Comparison of ENCODE assay signal across 26 cellular contexts in the genomic region with DNA sequence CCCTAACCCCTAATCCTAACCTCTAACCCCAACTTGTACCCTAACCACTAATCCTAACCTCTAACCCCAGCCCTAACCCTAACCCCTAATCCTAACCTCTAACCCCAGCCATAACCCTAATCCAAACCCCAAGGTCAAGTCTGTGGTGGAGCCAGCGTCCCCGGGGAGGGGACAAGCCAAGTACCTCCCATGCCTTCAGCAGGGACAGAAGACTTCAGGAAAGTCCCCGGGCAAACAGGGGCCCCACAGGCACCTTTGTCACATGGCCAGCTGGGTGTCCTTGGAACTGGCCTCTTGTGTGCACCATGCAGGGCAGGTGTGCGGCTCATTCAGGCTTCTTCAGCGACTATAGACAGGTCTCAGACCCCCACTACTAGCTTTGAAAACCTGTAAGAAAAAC.
"Had no signal": no experiment of that assay in that cellular context is flagged by ENCODE, and none has a peak within 500 bp of the region (broad histone marks: within the 10 kb centered on the region; RNA-seq: fewer than 3 reads in every experiment).

No MANE protein-coding gene starts in this region.

- H3K4me1 ChIP-seq: gastrocnemius medialis, heart left ventricle, left lung, right lobe of liver, tibial nerve, upper lobe of right lung, uterus had no signal

- H3K9me3 ChIP-seq: gastrocnemius medialis, heart left ventricle, left lung, ovary, right lobe of liver, thoracic aorta, tibial nerve, upper lobe of right lung, uterus had no signal

- H3K36me3 Mint-ChIP-seq: naive thymus-derived CD8-positive, alpha-beta T cell; stimulated activated effector memory CD8-positive, alpha-beta T cell treated with anti-CD3 and anti-CD28 coated beads, Interleukin-12 subunit alpha, Interleukin-12 subunit beta, amount 100 ng/mL, for 72 hours had no signal

- H3K27me3 ChIP-seq: ovary, right lobe of liver, uterus had no signal

- H3K27ac Mint-ChIP-seq: naive thymus-derived CD8-positive, alpha-beta T cell; nephron progenitor cell; stimulated activated effector memory CD8-positive, alpha-beta T cell treated with anti-CD3 and anti-CD28 coated beads, Interleukin-12 subunit alpha, Interleukin-12 subunit beta, amount 100 ng/mL, for 72 hours had no signal

- H3K4me3 ChIP-seq: gastrocnemius medialis, heart left ventricle, hepatocyte, left lung, ovary, right lobe of liver, smooth muscle cell, thoracic aorta, tibial nerve, upper lobe of right lung, uterus had no signal

- H3K27ac ChIP-seq: epithelial cell of prostate, gastrocnemius medialis, heart left ventricle, hepatocyte, left lung, ovary, right lobe of liver, thoracic aorta, tibial nerve, upper lobe of right lung, uterus had no signal

- DNase-seq: central memory CD4-positive, alpha-beta T cell; cortex of kidney; foreskin fibroblast; gastrocnemius medialis; heart left ventricle; left cardiac atrium; mesenchymal stem cell; naive thymus-derived CD8-positive, alpha-beta T cell; nephron progenitor cell; nucleus accumbens; ovary; retina; right lobe of liver; stimulated activated CD4-positive, alpha-beta T cell treated with anti-CD3 and anti-CD28 coated beads, Interleukin-2, amount 100 ng/mL, for 24 hours; stimulated activated CD4-positive, alpha-beta T cell treated with anti-CD3 and anti-CD28 coated beads, Interleukin-4, amount 100 ng/mL, for 24 hours; stimulated activated naive CD4-positive, alpha-beta T cell treated with Interleukin-2 at 50 U/mL for 16 hours; substantia nigra; upper lobe of right lung; uterus had no signal

- H3K9me3 Mint-ChIP-seq: naive thymus-derived CD8-positive, alpha-beta T cell; stimulated activated effector memory CD8-positive, alpha-beta T cell treated with anti-CD3 and anti-CD28 coated beads, Interleukin-12 subunit alpha, Interleukin-12 subunit beta, amount 100 ng/mL, for 72 hours had no signal

- H3K4me1 Mint-ChIP-seq: stimulated activated effector memory CD8-positive, alpha-beta T cell treated with anti-CD3 and anti-CD28 coated beads, Interleukin-12 subunit alpha, Interleukin-12 subunit beta, amount 100 ng/mL, for 72 hours had no signal

- H3K4me3 Mint-ChIP-seq: naive thymus-derived CD8-positive, alpha-beta T cell; nephron progenitor cell; stimulated activated effector memory CD8-positive, alpha-beta T cell treated with anti-CD3 and anti-CD28 coated beads, Interleukin-12 subunit alpha, Interleukin-12 subunit beta, amount 100 ng/mL, for 72 hours had no signal

- H3K36me3 ChIP-seq: gastrocnemius medialis, heart left ventricle, left lung, ovary, right lobe of liver, thoracic aorta, tibial nerve, upper lobe of right lung, uterus had no signal
